8 cellular contexts compared by ENCODE assay signal in genomic region chr17:42016952-42017865, GRCh38. TPM values are rescaled to one million over a fixed set of nuclear protein-coding genes. Genes with fewer than 3 reads are reported as not detected.
DNase-seq lines count a peak whose midpoint lies in the region; ATAC-seq and TF ChIP-seq lines count a peak whose summit lies in the region.

Gene DNAJC7 (minus strand): TSS chr17:42017439. CDS start chr17:42017416, 23 bp downstream.

- peak within 1 kb of the TSS; percentile 100 for H3K27ac Mint-ChIP-seq in CD4-positive, CD25-positive, alpha-beta regulatory T cell
- peak within 1 kb of the TSS; percentile 96 for H3K27ac Mint-ChIP-seq in activated CD8-positive, alpha-beta T cell treated with anti-CD3 and anti-CD28 coated beads for 36 hours

- peak within 1 kb of the TSS; percentile 99 to 100 (median 100) for H3K4me3 Mint-ChIP-seq in CD4-positive, CD25-positive, alpha-beta regulatory T cell
- H3K4me3 Mint-ChIP-seq in activated CD8-positive, alpha-beta T cell treated with anti-CD3 and anti-CD28 coated beads for 36 hours = peak within 1 kb of the TSS; percentile 97

- H3K36me3 ChIP-seq in CD4-positive, CD25-positive, alpha-beta regulatory T cell (ENCODE audit: control insufficient read depth, insufficient read depth, low read length) = peaks cover 4% of the 10 kb centered on the region
- H3K36me3 ChIP-seq in ectodermal cell (ENCODE audit: control insufficient read depth, insufficient read depth, low read length) (no peaks in the 10 kb centered on the region), lung (ENCODE audit: control insufficient read depth in 2 of 2, insufficient read depth in 2 of 2, low read length in 2 of 2) (peaks cover 0 to 1% of the 10 kb centered on the region in 2 donors)

- no peaks in the 10 kb centered on the region for H3K9me3 Mint-ChIP-seq in CD4-positive, CD25-positive, alpha-beta regulatory T cell
- no peaks in the 10 kb centered on the region for H3K9me3 Mint-ChIP-seq in activated CD8-positive, alpha-beta T cell treated with anti-CD3 and anti-CD28 coated beads for 36 hours

- H3K27me3 Mint-ChIP-seq in CD4-positive, CD25-positive, alpha-beta regulatory T cell = peaks cover 6% of the 10 kb centered on the region
- no peaks in the 10 kb centered on the region for H3K27me3 Mint-ChIP-seq in activated CD8-positive, alpha-beta T cell treated with anti-CD3 and anti-CD28 coated beads for 36 hours

- 0% methylated on average over 70 of the region's 70 CpGs for WGBS in ectodermal cell, 2 experiments
- 1% methylated on average over 67 to 70 of the region's 70 CpGs for WGBS in lung, 2 donors

- peaks cover 1% of the 10 kb centered on the region for H3K36me3 Mint-ChIP-seq in CD4-positive, CD25-positive, alpha-beta regulatory T cell
- peaks cover 25% of the 10 kb centered on the region for H3K36me3 Mint-ChIP-seq in activated CD8-positive, alpha-beta T cell treated with anti-CD3 and anti-CD28 coated beads for 36 hours (ENCODE audit: low read depth)

- peaks cover 48% of the 10 kb centered on the region for H3K4me1 ChIP-seq in CD4-positive, CD25-positive, alpha-beta regulatory T cell (ENCODE audit: control insufficient read depth, insufficient read depth, low read length, poor library complexity, severe bottlenecking)
- H3K4me1 ChIP-seq in ectodermal cell (ENCODE audit: control insufficient read depth, insufficient read depth, low read length) (peaks cover 17% of the 10 kb centered on the region), lung (ENCODE audit: control insufficient read depth in 2 of 2, insufficient read depth in 2 of 2, low read length in 2 of 2) (peaks cover 11 to 17% of the 10 kb centered on the region in 2 donors)

- intact Hi-C loops in activated CD8-positive, alpha-beta T cell treated with anti-CD3 and anti-CD28 coated beads for 36 hours (cut with micrococcal nuclease) = no loop called here

- peaks cover 17 to 78% (median 55%) of the 10 kb centered on the region in 4 donors for H3K4me1 Mint-ChIP-seq in CD4-positive, CD25-positive, alpha-beta regulatory T cell
- peaks cover 54% of the 10 kb centered on the region for H3K4me1 Mint-ChIP-seq in activated CD8-positive, alpha-beta T cell treated with anti-CD3 and anti-CD28 coated beads for 36 hours (ENCODE audit: low read depth)

- H3K4me3 ChIP-seq in CD4-positive, CD25-positive, alpha-beta regulatory T cell (ENCODE audit: low read depth, low read length) = peak within 1 kb of the TSS; percentile 97
- H3K4me3 ChIP-seq in ectodermal cell (ENCODE audit: insufficient read depth, low read depth, low read length) = peak within 1 kb of the TSS; percentile 100
- H3K4me3 ChIP-seq in lung = peak within 1 kb of the TSS; percentile 98

- POLR2A ChIA-PET in activated CD8-positive, alpha-beta T cell treated with anti-CD3 and anti-CD28 coated beads for 36 hours (lab: Charles Lee) = interaction anchor here (0.5 to 5.5 kb wide), 21 partner anchors 13 to 328 kb away, joined by 3 to 41 read pairs (median 5); partner anchors contain the start of genes CNP, DHX58, EIF1 and KAT2A

- peak within 1 kb of the TSS; percentile 91 for H3K27ac ChIP-seq in CD4-positive, CD25-positive, alpha-beta regulatory T cell (ENCODE audit: insufficient read depth, low read length, poor library complexity, severe bottlenecking)
- H3K27ac ChIP-seq in ectodermal cell (ENCODE audit: insufficient read depth, low read depth, low read length, poor library complexity, severe bottlenecking) (peak within 1 kb of the TSS; percentile 90), lung (ENCODE audit: low read depth in 1 of 2, low read length in 1 of 2) (peak within 1 kb of the TSS; percentile 78 to 92)

- CTCF ChIA-PET in activated CD8-positive, alpha-beta T cell treated with anti-CD3 and anti-CD28 coated beads for 36 hours (lab: Charles Lee) = interaction anchor here (0.7 to 7.5 kb wide), 23 partner anchors 9 to 561 kb away, joined by 3 to 110 read pairs (median 4); partner anchors contain the start of genes ACLY, CNP, DHX58 and GHDC

- TF ChIP-seq CTCF in activated CD8-positive, alpha-beta T cell treated with anti-CD3 and anti-CD28 coated beads for 36 hours (IDR thresholded peaks at IDR 0.05) = no peak
- no peak for TF ChIP-seq CTCF in lung (IDR thresholded peaks at IDR 0.05; ENCODE audit: control extremely low read depth, extremely low read depth)

- peak; percentile 92 to 93 for ATAC-seq in CD4-positive, CD25-positive, alpha-beta regulatory T cell (ENCODE audit: low read depth in 2 of 2)
- peak; percentile 77 for ATAC-seq in GM19438 (IDR thresholded peaks at IDR 0.05; ENCODE audit: low read depth, unreplicated experiment)
- ATAC-seq in activated CD8-positive, alpha-beta T cell treated with anti-CD3 and anti-CD28 coated beads for 36 hours = peak; percentile 85
- peak; percentile 94 for ATAC-seq in lung (ENCODE audit: insufficient read depth, low FRiP score)

- no peaks in the 10 kb centered on the region for H3K9me3 ChIP-seq in CD4-positive, CD25-positive, alpha-beta regulatory T cell (ENCODE audit: control insufficient read depth in 2 of 2, low read length in 2 of 2)
- H3K9me3 ChIP-seq in ectodermal cell (ENCODE audit: control insufficient read depth, low read length) = no peaks in the 10 kb centered on the region
- H3K9me3 ChIP-seq in lung (ENCODE audit: control insufficient read depth in 2 of 2, insufficient read depth in 1 of 2, low read length in 1 of 2) = no peaks in the 10 kb centered on the region

- no peaks in the 10 kb centered on the region for H3K27me3 ChIP-seq in CD4-positive, CD25-positive, alpha-beta regulatory T cell (ENCODE audit: control insufficient read depth, insufficient read depth, low read length)
- H3K27me3 ChIP-seq in ectodermal cell (ENCODE audit: control insufficient read depth, insufficient read depth, low read length, poor library complexity, severe bottlenecking) = no peaks in the 10 kb centered on the region
- H3K27me3 ChIP-seq in lung (ENCODE audit: control insufficient read depth, insufficient read depth) = no peaks in the 10 kb centered on the region

- DNase-seq in CD4-positive, CD25-positive, alpha-beta regulatory T cell = peak; percentile 83 to 95 (median 89)
- DNase-seq in HK-2 (ENCODE audit: unreplicated experiment) (peak; percentile 91), NCI-H82 treated with DMSO at 0.1 percent for 48 hours (lab: John Stamatoyannopoulos, UW; ENCODE audit: unreplicated experiment) (peak; percentile 76), lung (ENCODE audit: low spot score) (peak; percentile 91)
- peak; percentile 94 for DNase-seq in activated CD8-positive, alpha-beta T cell treated with anti-CD3 and anti-CD28 coated beads for 36 hours
- DNase-seq in stimulated activated CD4-positive, alpha-beta T cell treated with anti-CD3 and anti-CD28 coated beads, TNF-alpha, amount 100 ng/mL, for 24 hours (ENCODE audit: low read depth in 3 of 3) = peak; percentile 78 to 89 (median 84)

RNA-seq across cellular contexts. Expression of gene DNAJC7, which starts in this region (rescaled TPM):
- total RNA-seq in CD4-positive, CD25-positive, alpha-beta regulatory T cell = 149 TPM
- polyA plus RNA-seq in CD4-positive, CD25-positive, alpha-beta regulatory T cell = 10 to 100 TPM; 53.3 to 80.7 (median 67.2) TPM
- 10 to 100 TPM; 86.7 to 90.3 TPM for total RNA-seq in activated CD8-positive, alpha-beta T cell treated with anti-CD3 and anti-CD28 coated beads for 36 hours
- polyA plus RNA-seq in ectodermal cell (2013, experiment 1 of 4) = 113 TPM
- 107 TPM for polyA plus RNA-seq in ectodermal cell (2013, experiment 2 of 4)
- 76.6 TPM for polyA plus RNA-seq in ectodermal cell (2013, experiment 3 of 4)
- 94.9 TPM for polyA plus RNA-seq in ectodermal cell (2013, experiment 4 of 4)
- total RNA-seq in lung = 10 to 100 TPM; 84.1 to 89.3 TPM
- 10 to 100 TPM; 66.2 to 81.8 TPM for polyA plus RNA-seq in lung

Comparison
In these comparisons a context has a peak if more than half of its experiments do, and no peak if none do; other contexts are left out.
1. Peak in every context shown above with its lines: DNase-seq, ATAC-seq, H3K4me3 ChIP-seq and H3K27ac ChIP-seq.